Comparison of ENCODE assay signal across 17 cellular contexts in the genomic region with DNA sequence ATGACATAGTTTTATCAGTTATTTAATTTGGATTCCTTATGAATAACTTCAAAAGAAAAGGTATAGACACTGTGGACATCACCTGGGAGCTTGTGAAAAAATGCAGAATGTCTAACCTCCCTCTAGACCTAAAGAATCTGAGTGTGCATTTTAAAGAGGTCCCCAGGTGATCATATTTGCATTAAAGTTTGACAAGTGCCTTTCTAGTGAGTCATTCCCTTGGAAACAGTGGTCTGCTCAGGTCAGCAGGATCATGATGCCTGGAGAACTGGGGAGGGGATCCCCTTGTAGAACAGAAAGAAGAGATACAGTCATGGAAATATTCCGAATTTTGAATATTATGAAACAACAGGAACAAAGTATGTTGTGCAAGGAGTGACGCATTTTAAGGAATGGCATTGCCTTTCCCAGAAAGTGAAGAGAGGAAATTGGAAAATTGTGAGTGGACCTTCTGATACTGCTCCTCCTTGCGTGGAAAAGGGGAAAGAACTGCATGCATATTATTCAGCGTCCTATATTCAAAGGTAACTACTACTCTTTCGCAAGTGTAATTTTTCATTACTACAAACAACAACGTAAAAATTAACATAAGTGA. TPM values are rescaled to one million over a fixed set of nuclear protein-coding genes. Genes with fewer than 3 reads are reported as not detected.
A peak's percentile ranks its signal among the peaks of the same experiment; 100 is the strongest.
DNase-seq lines count a peak whose midpoint lies in the region; ATAC-seq and TF ChIP-seq lines count a peak whose summit lies in the region.
"Had no signal": no experiment of that assay in that cellular context is flagged by ENCODE, and none has a peak within 500 bp of the region (broad histone marks: within the 10 kb centered on the region; RNA-seq: fewer than 3 reads in every experiment).

No MANE protein-coding gene starts in this region.

- no peak overlapping the region for H3K4me3 ChIP-seq in fibroblast of the aortic adventitia (ENCODE audit: low read depth, low read length)
- H3K4me3 ChIP-seq in right cardiac atrium (ENCODE audit: low read length), result no peak overlapping the region
- no peak overlapping the region for H3K4me3 ChIP-seq in gastrocnemius medialis
- H3K4me3 ChIP-seq: PC-9 had no signal

- 88% methylated on average over 6 of the region's 6 CpGs for WGBS in right cardiac atrium

- in situ Hi-C loops in gastrocnemius medialis (cut with MboI; ENCODE audit: low sequenced_read_pairs in 4 of 4), result no loop called here

- H3K4me1 ChIP-seq in right cardiac atrium (ENCODE audit: control insufficient read depth, insufficient read depth, low read length) (no peaks in the 10 kb centered on the region), gastrocnemius medialis (no peaks in the 10 kb centered on the region)
- H3K4me1 ChIP-seq: BE2C had no signal

- H3K27me3 ChIP-seq in right cardiac atrium (ENCODE audit: control insufficient read depth, insufficient read depth) (no peaks in the 10 kb centered on the region), gastrocnemius medialis (no peaks in the 10 kb centered on the region)

- DNase-seq in GM03348 (ENCODE audit: low spot score) (peak; percentile 4), NCI-H226 (peak; percentile 28), fibroblast of the aortic adventitia (ENCODE audit: low read depth) (peak; percentile 68), right cardiac atrium (no peak), gastrocnemius medialis (no peak), NCI-H524 (lab: John Stamatoyannopoulos, UW) (no peak)
- no peak for DNase-seq in stimulated activated CD8-positive, alpha-beta memory T cell treated with anti-CD3 and anti-CD28 coated beads, Interleukin-4, amount 100 ng/mL, for 48 hours
- DNase-seq: BE2C; CD8-positive, alpha-beta T cell; DND-41; GDM1; NCI-H1436; NCI-H2081 treated with DMSO at 0.1 percent for 48 hours; NCI-H345; NCI-H69; PC-9 had no signal

- ATAC-seq in right cardiac atrium (no peak), gastrocnemius medialis (no peak)
- ATAC-seq: CD8-positive, alpha-beta T cell had no signal

- H3K27ac ChIP-seq in 22Rv1 (peak overlapping the region; percentile 87), right cardiac atrium (ENCODE audit: low read length) (no peak overlapping the region), gastrocnemius medialis (no peak overlapping the region)
- H3K27ac ChIP-seq: PC-9 had no signal

- intact Hi-C loops in right cardiac atrium (cut with DNase I) (no loop called here), gastrocnemius medialis (cut with DNase I; ENCODE audit: low total_unique reads) (no loop called here)

- no peak for TF ChIP-seq CTCF in 22Rv1 (IDR thresholded peaks at IDR 0.05)
- peak; percentile 18 for TF ChIP-seq CTCF in fibroblast of the aortic adventitia (IDR thresholded peaks at IDR 0.05; ENCODE audit: insufficient read depth, low read length)
- TF ChIP-seq CTCF in gastrocnemius medialis (IDR thresholded peaks at IDR 0.05 in 4 of 5, conservative IDR thresholded peaks at IDR 0.05 in 1 of 5), result no peak

- H3K9me3 ChIP-seq in right cardiac atrium (ENCODE audit: control insufficient read depth, low read length) (no peaks in the 10 kb centered on the region), gastrocnemius medialis (no peaks in the 10 kb centered on the region)
- H3K9me3 ChIP-seq: BE2C had no signal

- TF ChIP-seq POLR2A in gastrocnemius medialis (IDR thresholded peaks at IDR 0.05), result no peak

- H3K36me3 ChIP-seq in gastrocnemius medialis, result no peaks in the 10 kb centered on the region
- H3K36me3 ChIP-seq: BE2C had no signal

RNA-seq across cellular contexts. Expression of gene STEAP2, which starts 4.6 kb away (rescaled TPM):
- total RNA-seq in fibroblast of the aortic adventitia (ENCODE audit: low replicate concordance) (16.0 and 28.4 TPM in 2 replicates), right cardiac atrium (10 to 100 TPM; 29.9 to 46.3 (median 42.5) TPM), gastrocnemius medialis (1 to 10 TPM in 2 of 4 donors, under 1 TPM in 2; 0.20 to 3.5 (median 1.2) TPM)
- 16.7 TPM for polyA plus RNA-seq in right cardiac atrium
- total RNA-seq: CD8-positive, alpha-beta T cell had no signal

RNA-seq across cellular contexts. Expression of gene CFAP69, which starts 28.8 kb away (rescaled TPM):
- total RNA-seq in fibroblast of the aortic adventitia (ENCODE audit: low replicate concordance) (3.2 and 6.4 TPM in 2 replicates), right cardiac atrium (1 to 10 TPM; 3.5 to 7.4 (median 4.5) TPM), gastrocnemius medialis (1 to 10 TPM in 2 of 4 donors, under 1 TPM in 1, not detected in 1; 0.62 to 4.9 (median 1.6) TPM)
- polyA plus RNA-seq in right cardiac atrium, result 2.3 TPM
- total RNA-seq: CD8-positive, alpha-beta T cell had no signal

Comparison
In these comparisons a context has a peak if more than half of its experiments do, and no peak if none do; other contexts are left out.
1. DNase-seq: peak in GM03348 (single experiment), NCI-H226 (single experiment) and fibroblast of the aortic adventitia (single experiment); none in right cardiac atrium (0 of 3), gastrocnemius medialis (0 of 2), NCI-H524 (0 of 2) and stimulated activated CD8-positive, alpha-beta memory T cell treated with anti-CD3 and anti-CD28 coated beads, Interleukin-4, amount 100 ng/mL, for 48 hours (single experiment).